In genomic region chr6:158651981-158652737, GRCh38 we compare ENCODE assay signal across 8 cellular contexts. TPM values are rescaled to one million over a fixed set of nuclear protein-coding genes. Genes with fewer than 3 reads are reported as not detected.
DNase-seq lines count a peak whose midpoint lies in the region; ATAC-seq and TF ChIP-seq lines count a peak whose summit lies in the region.
"Not testable (repeated sequence)": the region's sequence is repeated elsewhere in the genome, so short reads cannot be mapped to it uniquely, and the experiment has no call there.

No MANE protein-coding gene starts in this region.

- peak overlapping the region in 6 of 7 donors; percentile 80 to 86 (median 83) for H3K4me3 Mint-ChIP-seq in CD8-positive, alpha-beta memory T cell
- H3K4me3 Mint-ChIP-seq in activated CD4-positive, alpha-beta T cell treated with anti-CD3 and anti-CD28 coated beads, Interleukin-2, amount 10 ng/mL, durations not matched to agents 7 days and 5 days, result peak overlapping the region; percentile 71
- H3K4me3 Mint-ChIP-seq in activated T-cell treated with anti-CD3 and anti-CD28 coated beads, Interleukin-2, amount 50 U/mL, for 72 hours, result peak overlapping the region; percentile 82 to 95
- H3K4me3 Mint-ChIP-seq in activated naive CD8-positive, alpha-beta T cell, result peak overlapping the region; percentile 89
- H3K4me3 Mint-ChIP-seq in naive thymus-derived CD8-positive, alpha-beta T cell, result peak overlapping the region; percentile 60 to 89 (median 82)
- not testable (repeated sequence) for H3K4me3 Mint-ChIP-seq in stimulated activated memory B cell treated with anti-CD40 and anti-IgM and Interleukin-4, amounts not matched to agents 10 μg/mL and 1 μg/mL and 100 μg/mL, for 72 hours

- H3K4me1 Mint-ChIP-seq in CD8-positive, alpha-beta memory T cell, result peaks cover 69 to 87% (median 71%) of the 10 kb centered on the region in 3 donors
- H3K4me1 Mint-ChIP-seq in activated CD4-positive, alpha-beta T cell treated with anti-CD3 and anti-CD28 coated beads, Interleukin-2, amount 10 ng/mL, durations not matched to agents 7 days and 5 days, result peaks cover 82% of the 10 kb centered on the region
- H3K4me1 Mint-ChIP-seq in activated T-cell treated with anti-CD3 and anti-CD28 coated beads, Interleukin-2, amount 50 U/mL, for 72 hours (ENCODE audit: low read depth), result peaks cover 77% of the 10 kb centered on the region
- H3K4me1 Mint-ChIP-seq in activated naive CD8-positive, alpha-beta T cell (ENCODE audit: low read depth), result peaks cover 75% of the 10 kb centered on the region
- peaks cover 25 to 79% (median 70%) of the 10 kb centered on the region in 4 donors for H3K4me1 Mint-ChIP-seq in naive thymus-derived CD8-positive, alpha-beta T cell
- peaks cover 44% of the 10 kb centered on the region for H3K4me1 Mint-ChIP-seq in stimulated activated memory B cell treated with anti-CD40 and anti-IgM and Interleukin-4, amounts not matched to agents 10 μg/mL and 1 μg/mL and 100 μg/mL, for 72 hours

- peaks cover 7 to 43% (median 16%) of the 10 kb centered on the region in 3 donors for H3K36me3 Mint-ChIP-seq in CD8-positive, alpha-beta memory T cell
- H3K36me3 Mint-ChIP-seq in activated CD4-positive, alpha-beta T cell treated with anti-CD3 and anti-CD28 coated beads, Interleukin-2, amount 10 ng/mL, durations not matched to agents 7 days and 5 days (ENCODE audit: low read depth), result peaks cover 39% of the 10 kb centered on the region
- peaks cover 40 to 53% of the 10 kb centered on the region in 2 donors for H3K36me3 Mint-ChIP-seq in activated T-cell treated with anti-CD3 and anti-CD28 coated beads, Interleukin-2, amount 50 U/mL, for 72 hours (ENCODE audit: insufficient read depth in 2 of 2)
- peaks cover 21% of the 10 kb centered on the region for H3K36me3 Mint-ChIP-seq in activated naive CD8-positive, alpha-beta T cell
- H3K36me3 Mint-ChIP-seq in naive thymus-derived CD8-positive, alpha-beta T cell, result not testable (repeated sequence)
- peaks cover 22% of the 10 kb centered on the region for H3K36me3 Mint-ChIP-seq in stimulated activated memory B cell treated with anti-CD40 and anti-IgM and Interleukin-4, amounts not matched to agents 10 μg/mL and 1 μg/mL and 100 μg/mL, for 72 hours

- H3K27ac Mint-ChIP-seq in CD8-positive, alpha-beta memory T cell, result peak overlapping the region; percentile 97 to 100 (median 98)
- H3K27ac Mint-ChIP-seq in activated CD4-positive, alpha-beta T cell treated with anti-CD3 and anti-CD28 coated beads, Interleukin-2, amount 10 ng/mL, durations not matched to agents 7 days and 5 days, result peak overlapping the region; percentile 98
- peak overlapping the region; percentile 99 for H3K27ac Mint-ChIP-seq in activated T-cell treated with anti-CD3 and anti-CD28 coated beads, Interleukin-2, amount 50 U/mL, for 72 hours
- H3K27ac Mint-ChIP-seq in activated naive CD8-positive, alpha-beta T cell, result peak overlapping the region; percentile 100
- H3K27ac Mint-ChIP-seq in naive thymus-derived CD8-positive, alpha-beta T cell, result peak overlapping the region; percentile 90 to 100 (median 99)
- peak overlapping the region; percentile 91 for H3K27ac Mint-ChIP-seq in stimulated activated memory B cell treated with anti-CD40 and anti-IgM and Interleukin-4, amounts not matched to agents 10 μg/mL and 1 μg/mL and 100 μg/mL, for 72 hours

- not testable (repeated sequence) for H3K9me3 Mint-ChIP-seq in CD8-positive, alpha-beta memory T cell; activated CD4-positive, alpha-beta T cell treated with anti-CD3 and anti-CD28 coated beads, Interleukin-2, amount 10 ng/mL, durations not matched to agents 7 days and 5 days; activated T-cell treated with anti-CD3 and anti-CD28 coated beads, Interleukin-2, amount 50 U/mL, for 72 hours; activated naive CD8-positive, alpha-beta T cell (ENCODE audit: low read depth); naive thymus-derived CD8-positive, alpha-beta T cell; stimulated activated memory B cell treated with anti-CD40 and anti-IgM and Interleukin-4, amounts not matched to agents 10 μg/mL and 1 μg/mL and 100 μg/mL, for 72 hours

- 82 to 96% methylated on average over 15 to 17 of the region's 17 CpGs for WGBS in esophagus squamous epithelium, 2 donors

- not testable (repeated sequence) for H3K9me3 ChIP-seq in CD8-positive, alpha-beta memory T cell (ENCODE audit: low read length); esophagus squamous epithelium

- not testable (repeated sequence) for TF ChIP-seq POLR2A in esophagus squamous epithelium (IDR thresholded peaks at IDR 0.05)

- not testable (repeated sequence) for H3K27me3 Mint-ChIP-seq in CD8-positive, alpha-beta memory T cell; activated CD4-positive, alpha-beta T cell treated with anti-CD3 and anti-CD28 coated beads, Interleukin-2, amount 10 ng/mL, durations not matched to agents 7 days and 5 days; activated T-cell treated with anti-CD3 and anti-CD28 coated beads, Interleukin-2, amount 50 U/mL, for 72 hours (ENCODE audit: low read depth); activated naive CD8-positive, alpha-beta T cell; naive thymus-derived CD8-positive, alpha-beta T cell; stimulated activated memory B cell treated with anti-CD40 and anti-IgM and Interleukin-4, amounts not matched to agents 10 μg/mL and 1 μg/mL and 100 μg/mL, for 72 hours

- peaks cover 62% of the 10 kb centered on the region for H3K4me1 ChIP-seq in CD8-positive, alpha-beta memory T cell (ENCODE audit: insufficient read depth, low read length)
- H3K4me1 ChIP-seq in esophagus squamous epithelium, result peaks cover 0 to 34% (median 20%) of the 10 kb centered on the region in 3 donors

- CTCF ChIA-PET in CD8-positive, alpha-beta memory T cell (lab: Charles Lee), result interaction anchor here (1.8 to 3.8 kb wide), 3 partner anchors 8 to 39 kb away, joined by 6 to 26 read pairs (median 15); partner anchors contain the start of gene DYNLT1
- CTCF ChIA-PET in activated CD4-positive, alpha-beta T cell treated with anti-CD3 and anti-CD28 coated beads, Interleukin-2, amount 10 ng/mL, durations not matched to agents 7 days and 5 days (lab: Charles Lee), result interaction anchor here (1.5 kb wide), 3 partner anchors 8 to 20 kb away, joined by 3 to 10 read pairs (median 4); partner anchors contain the start of gene DYNLT1

- intact Hi-C loops in esophagus squamous epithelium (cut with DNase I), result not testable (repeated sequence)

- POLR2A ChIA-PET in CD8-positive, alpha-beta memory T cell (lab: Charles Lee), result interaction anchor here (1.0 to 2.0 kb wide), 5 partner anchors 8 to 35 kb away, joined by 3 to 46 read pairs (median 4); partner anchors contain the start of gene DYNLT1
- POLR2A ChIA-PET in activated CD4-positive, alpha-beta T cell treated with anti-CD3 and anti-CD28 coated beads, Interleukin-2, amount 10 ng/mL, durations not matched to agents 7 days and 5 days (lab: Charles Lee), result interaction anchor here (2.5 kb wide), 1 partner anchor 8 kb away, joined by 32 read pairs; the partner anchor contains the start of gene DYNLT1
- POLR2A ChIA-PET in naive thymus-derived CD8-positive, alpha-beta T cell (lab: Charles Lee), result interaction anchor here (1.1 to 6.0 kb wide), 7 partner anchors 8 to 217 kb away, joined by 4 to 55 read pairs (median 5); partner anchors contain the start of genes DYNLT1 and TMEM181

- not testable (repeated sequence) for DNase-seq in CD8-positive, alpha-beta memory T cell; activated CD4-positive, alpha-beta T cell treated with anti-CD3 and anti-CD28 coated beads, Interleukin-2, amount 10 ng/mL, durations not matched to agents 7 days and 5 days; activated T-cell treated with anti-CD3 and anti-CD28 coated beads, Interleukin-2, amount 50 U/mL, for 72 hours; esophagus squamous epithelium (lab: John Stamatoyannopoulos, UW); naive thymus-derived CD8-positive, alpha-beta T cell
- peak; percentile 23 for DNase-seq in ureter (ENCODE audit: low spot score)

- not testable (repeated sequence) for H3K36me3 ChIP-seq in CD8-positive, alpha-beta memory T cell (ENCODE audit: insufficient read depth, low read length); esophagus squamous epithelium

- H3K27me3 ChIP-seq in CD8-positive, alpha-beta memory T cell (ENCODE audit: insufficient read depth, low read length, poor library complexity, severe bottlenecking); esophagus squamous epithelium: not testable (repeated sequence)

- H3K27ac ChIP-seq in CD8-positive, alpha-beta memory T cell (ENCODE audit: low read depth, low read length), result not testable (repeated sequence)
- H3K27ac ChIP-seq in esophagus squamous epithelium, result peak overlapping the region; percentile 20 to 87 (median 58)

- not testable (repeated sequence) for TF ChIP-seq CTCF in esophagus squamous epithelium (IDR thresholded peaks at IDR 0.05)

- ATAC-seq in activated T-cell treated with anti-CD3 and anti-CD28 coated beads, Interleukin-2, amount 50 U/mL, for 72 hours (replicated peaks in 1 of 2); naive thymus-derived CD8-positive, alpha-beta T cell; stimulated activated memory B cell treated with anti-CD40 and anti-IgM and Interleukin-4, amounts not matched to agents 10 μg/mL and 1 μg/mL and 100 μg/mL, for 72 hours: not testable (repeated sequence)

- H3K4me3 ChIP-seq in CD8-positive, alpha-beta memory T cell (ENCODE audit: low read length); esophagus squamous epithelium: not testable (repeated sequence)

RNA-seq across cellular contexts. Expression of gene SYTL3, which starts 2.3 kb away (rescaled TPM):
- 100 to 1,000 TPM in 1 of 2 experiments, 10 to 100 TPM in 1; 96.6 to 102 TPM for total RNA-seq in CD8-positive, alpha-beta memory T cell
- 19.5 TPM for polyA plus RNA-seq in CD8-positive, alpha-beta memory T cell
- 10 to 100 TPM; 25.8 to 26.9 TPM for total RNA-seq in activated CD4-positive, alpha-beta T cell treated with anti-CD3 and anti-CD28 coated beads, Interleukin-2, amount 10 ng/mL, durations not matched to agents 7 days and 5 days
- 100 to 1,000 TPM; 267 to 353 TPM for total RNA-seq in activated T-cell treated with anti-CD3 and anti-CD28 coated beads, Interleukin-2, amount 50 U/mL, for 72 hours
- total RNA-seq in esophagus squamous epithelium, result 1 to 10 TPM; 1.6 to 8.0 (median 3.0) TPM
- 10 to 100 TPM; 11.1 to 13.6 TPM for total RNA-seq in naive thymus-derived CD8-positive, alpha-beta T cell
- polyA plus RNA-seq in naive thymus-derived CD8-positive, alpha-beta T cell, result 10 to 100 TPM; 15.7 to 16.1 (median 15.8) TPM
- total RNA-seq in ureter, result 8.7 TPM

RNA-seq across cellular contexts. Expression of gene DYNLT1, which starts 7.6 kb away (rescaled TPM):
- 100 to 1,000 TPM in 1 of 2 experiments, 10 to 100 TPM in 1; 94.8 to 103 TPM for total RNA-seq in CD8-positive, alpha-beta memory T cell
- 83.2 TPM for polyA plus RNA-seq in CD8-positive, alpha-beta memory T cell
- 100 to 1,000 TPM in 1 of 2 experiments, 10 to 100 TPM in 1; 81.4 to 102 TPM for total RNA-seq in activated CD4-positive, alpha-beta T cell treated with anti-CD3 and anti-CD28 coated beads, Interleukin-2, amount 10 ng/mL, durations not matched to agents 7 days and 5 days
- total RNA-seq in activated T-cell treated with anti-CD3 and anti-CD28 coated beads, Interleukin-2, amount 50 U/mL, for 72 hours, result 100 to 1,000 TPM; 111 to 127 TPM
- total RNA-seq in esophagus squamous epithelium (100 to 1,000 TPM in 1 of 4 donors, 10 to 100 TPM in 3; 78.7 to 107 (median 87.4) TPM), ureter (117 TPM)
- total RNA-seq in naive thymus-derived CD8-positive, alpha-beta T cell, result 10 to 100 TPM; 54.4 to 54.7 TPM
- polyA plus RNA-seq in naive thymus-derived CD8-positive, alpha-beta T cell, result 10 to 100 TPM; 63.3 to 78.6 (median 63.7) TPM
